Comparison of ENCODE assay signal across 23 cellular contexts in the genomic region with DNA sequence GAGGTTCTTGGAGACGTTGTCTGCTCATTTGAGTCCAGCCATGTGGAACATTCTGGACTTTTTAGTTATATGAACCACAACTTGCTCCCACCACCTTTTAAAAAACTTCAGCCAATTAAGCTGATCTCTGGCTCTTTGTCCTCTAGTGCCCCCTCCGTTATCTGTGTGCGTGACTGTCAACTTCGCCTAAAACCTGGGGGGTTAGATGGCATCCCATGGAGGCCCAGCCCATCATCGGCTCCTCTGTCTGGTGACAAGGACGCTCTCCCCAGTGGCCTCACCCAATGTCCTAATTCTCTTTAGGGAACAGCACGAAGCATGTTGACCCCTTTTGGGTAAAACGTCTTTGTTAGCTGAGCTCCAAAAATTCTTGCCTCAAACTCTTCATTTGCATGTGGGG.
"Had no signal": no experiment of that assay in that cellular context is flagged by ENCODE, and none has a peak within 500 bp of the region (broad histone marks: within the 10 kb centered on the region; RNA-seq: fewer than 3 reads in every experiment).

No MANE protein-coding gene starts in this region.

- H2AFZ ChIP-seq: hepatocyte, neural progenitor cell had no signal

- ATAC-seq: body of pancreas; left lung; naive thymus-derived CD4-positive, alpha-beta T cell; right lobe of liver; stimulated activated memory B cell treated with anti-CD40 and anti-IgM and Interleukin-4, amounts not matched to agents 10 μg/mL and 1 μg/mL and 100 μg/mL, for 72 hours had no signal

- H3K9ac ChIP-seq: neural progenitor cell had no signal

- H3K79me2 ChIP-seq: hepatocyte had no signal

- DNase-seq: activated CD4-positive, alpha-beta T cell treated with anti-CD3 and anti-CD28 coated beads for 1 hour; activated T-cell treated with anti-CD3 and anti-CD28 coated beads for 4 hours; amygdala; body of pancreas; effector CD4-positive, alpha-beta T cell; foreskin melanocyte; glutamatergic neuron; kidney glomerular epithelial cell; left lung; stimulated activated CD4-positive, alpha-beta T cell treated with anti-CD3 and anti-CD28 coated beads, Interleukin-15, amount 100 ng/mL, for 24 hours; stomach; T-helper 9 cell had no signal

- H3K4me3 ChIP-seq: body of pancreas, cardiac muscle cell, hepatocyte, left lung, lung, neural progenitor cell, right lobe of liver, skin epidermis, stomach, suprapubic skin, tibial nerve, uterus had no signal

- H3K4me2 ChIP-seq: hepatocyte, neural progenitor cell had no signal

- H3K4me1 ChIP-seq: body of pancreas, uterus had no signal

- H3K9me3 ChIP-seq: body of pancreas, left lung, right lobe of liver, stomach, suprapubic skin, tibial nerve, uterus had no signal

- H3K27ac ChIP-seq: body of pancreas, cardiac muscle cell, hepatocyte, left lung, neural progenitor cell, right lobe of liver, skin epidermis, stomach, suprapubic skin, tibial nerve, uterus had no signal

- H3K27me3 ChIP-seq: body of pancreas, cardiac muscle cell, left lung, neural progenitor cell, right lobe of liver, tibial nerve, uterus had no signal

- H3K36me3 ChIP-seq: cardiac muscle cell, left lung, neural progenitor cell, right lobe of liver, stomach, suprapubic skin, tibial nerve, uterus had no signal
